8 cellular contexts compared by ENCODE assay signal in the genomic region with DNA sequence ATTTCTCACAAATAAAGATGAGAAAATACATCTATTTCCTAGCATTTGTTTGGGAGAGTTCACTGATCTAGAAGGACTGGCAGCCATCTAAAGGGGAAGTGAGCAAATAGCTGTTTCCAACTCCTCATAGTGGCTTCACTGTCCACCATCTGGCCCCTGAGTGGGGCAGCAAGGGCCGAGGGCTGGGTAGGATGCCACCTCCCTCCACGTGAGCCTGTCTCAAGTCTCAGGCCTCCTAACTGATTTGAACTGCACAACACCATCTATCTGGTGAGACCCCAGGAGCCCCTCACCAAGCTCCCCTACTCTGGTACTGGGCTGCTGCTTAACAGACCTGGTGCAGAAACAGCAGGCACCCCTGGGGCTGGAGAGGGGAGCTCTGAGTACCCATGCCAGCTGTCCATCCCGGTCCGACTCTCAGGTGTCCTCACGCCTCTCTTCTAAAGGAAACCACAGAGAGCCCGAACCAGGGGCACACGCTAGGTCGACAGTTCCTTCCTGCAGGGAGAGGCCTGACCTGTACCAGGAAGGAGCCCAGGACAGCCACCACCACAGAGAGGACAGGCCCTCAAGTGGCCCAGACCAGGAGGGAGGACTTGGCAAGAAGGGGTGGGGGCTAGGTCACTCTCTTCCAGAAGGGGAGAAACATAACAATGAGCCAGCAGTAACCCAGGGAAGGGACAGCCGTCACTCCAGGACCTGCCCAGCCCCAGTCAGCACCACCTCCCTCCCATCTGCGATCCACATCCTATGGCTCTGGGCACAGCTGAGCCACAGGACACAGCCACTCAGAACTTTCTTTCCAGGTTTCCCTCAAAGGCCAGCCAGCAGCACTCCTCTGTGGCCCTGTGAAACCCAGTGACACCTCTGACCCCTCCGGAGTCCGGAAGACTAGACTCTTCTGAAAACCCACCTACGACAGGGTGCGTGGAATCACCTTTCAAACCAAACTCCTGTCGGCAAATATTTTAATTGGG. TPM values are rescaled to one million over a fixed set of nuclear protein-coding genes. Genes with fewer than 3 reads are reported as not detected.
A peak's percentile ranks its signal among the peaks of the same experiment; 100 is the strongest.
DNase-seq lines count a peak whose midpoint lies in the region; ATAC-seq and TF ChIP-seq lines count a peak whose summit lies in the region.

No MANE protein-coding gene starts in this region.

- DNase-seq in activated CD8-positive, alpha-beta memory T cell treated with anti-CD3 and anti-CD28 coated beads for 24 hours = peak; percentile 64
- DNase-seq in activated CD8-positive, alpha-beta memory T cell treated with anti-CD3 and anti-CD28 coated beads, Interleukin-2, amount 50 U/mL, for 4 hours = no peak
- DNase-seq in UCSD-AML1 (lab: John Stamatoyannopoulos, UW; ENCODE audit: unreplicated experiment) = peak; percentile 40
- no peak for DNase-seq in testis
- DNase-seq in stimulated activated CD8-positive, alpha-beta memory T cell treated with anti-CD3 and anti-CD28 coated beads, Interleukin-4, amount 100 ng/mL, for 48 hours = no peak

- no peak for ATAC-seq in HG02870 (IDR thresholded peaks at IDR 0.05; ENCODE audit: unreplicated experiment)
- ATAC-seq in HG03045 (IDR thresholded peaks at IDR 0.05; ENCODE audit: unreplicated experiment) = no peak

- TF ChIP-seq CTCF in testis (IDR thresholded peaks at IDR 0.05) = no peak

- H3K9me3 ChIP-seq in iPS-18a (ENCODE audit: control insufficient read depth, low read depth, low read length) (no peaks in the 10 kb centered on the region), testis (no peaks in the 10 kb centered on the region)

- H3K27ac ChIP-seq in iPS-18a (ENCODE audit: low read length) (peak overlapping the region; percentile 18), testis (peak overlapping the region; percentile 28 to 51)

- H3K27me3 ChIP-seq in iPS-18a (ENCODE audit: control insufficient read depth, insufficient read depth, low read length) = no peaks in the 10 kb centered on the region
- H3K27me3 ChIP-seq in testis = no peaks in the 10 kb centered on the region

- H3K4me1 ChIP-seq in iPS-18a (ENCODE audit: control insufficient read depth, low read depth, low read length) = peaks cover 36% of the 10 kb centered on the region
- peaks cover 98% of the 10 kb centered on the region for H3K4me1 ChIP-seq in testis

- intact Hi-C loops in testis (cut with DNase I; ENCODE audit: low total_unique reads) = no loop called here

- H3K4me3 ChIP-seq in iPS-18a (ENCODE audit: low read length) (peak overlapping the region; percentile 52), testis (no peak overlapping the region)

- 73 to 79% methylated on average over 12 to 15 of the region's 15 CpGs for WGBS in testis, 2 donors

- H3K9ac ChIP-seq in iPS-18a (ENCODE audit: low read length) = peak overlapping the region; percentile 15

- H3K36me3 ChIP-seq in iPS-18a (ENCODE audit: control insufficient read depth, low read depth, low read length) (no peaks in the 10 kb centered on the region), testis (ENCODE audit: low read depth, missing control alignments) (no peaks in the 10 kb centered on the region)

- TF ChIP-seq POLR2A in testis (IDR thresholded peaks at IDR 0.05) = no peak

RNA-seq across cellular contexts. Expression of a gene that starts 12.9 kb away (rescaled TPM):
- 10 to 100 TPM; 54.0 to 56.3 TPM for total RNA-seq in testis
- 20.3 TPM for polyA plus RNA-seq in testis (ENCODE audit: insufficient read depth, low read depth, low replicate concordance)

RNA-seq across cellular contexts. Expression of a gene that starts 42.9 kb away (rescaled TPM):
- total RNA-seq in testis = 10 to 100 TPM; 46.5 to 51.3 TPM
- polyA plus RNA-seq in testis (ENCODE audit: insufficient read depth, low read depth, low replicate concordance) = 49.3 TPM

RNA-seq across cellular contexts. Expression of a gene that starts 42.9 kb away (rescaled TPM):
- 10 to 100 TPM; 66.1 to 66.5 TPM for total RNA-seq in testis
- polyA plus RNA-seq in testis (ENCODE audit: insufficient read depth, low read depth, low replicate concordance) = 80.8 TPM

Comparison
In these comparisons a context has a peak if more than half of its experiments do, and no peak if none do; other contexts are left out.
1. DNase-seq: peak in activated CD8-positive, alpha-beta memory T cell treated with anti-CD3 and anti-CD28 coated beads for 24 hours (single experiment) and UCSD-AML1 (single experiment); none in activated CD8-positive, alpha-beta memory T cell treated with anti-CD3 and anti-CD28 coated beads, Interleukin-2, amount 50 U/mL, for 4 hours (single experiment), testis (single experiment) and stimulated activated CD8-positive, alpha-beta memory T cell treated with anti-CD3 and anti-CD28 coated beads, Interleukin-4, amount 100 ng/mL, for 48 hours (single experiment).